ENCODE assay signal across 1 cellular context in the genomic region with DNA sequence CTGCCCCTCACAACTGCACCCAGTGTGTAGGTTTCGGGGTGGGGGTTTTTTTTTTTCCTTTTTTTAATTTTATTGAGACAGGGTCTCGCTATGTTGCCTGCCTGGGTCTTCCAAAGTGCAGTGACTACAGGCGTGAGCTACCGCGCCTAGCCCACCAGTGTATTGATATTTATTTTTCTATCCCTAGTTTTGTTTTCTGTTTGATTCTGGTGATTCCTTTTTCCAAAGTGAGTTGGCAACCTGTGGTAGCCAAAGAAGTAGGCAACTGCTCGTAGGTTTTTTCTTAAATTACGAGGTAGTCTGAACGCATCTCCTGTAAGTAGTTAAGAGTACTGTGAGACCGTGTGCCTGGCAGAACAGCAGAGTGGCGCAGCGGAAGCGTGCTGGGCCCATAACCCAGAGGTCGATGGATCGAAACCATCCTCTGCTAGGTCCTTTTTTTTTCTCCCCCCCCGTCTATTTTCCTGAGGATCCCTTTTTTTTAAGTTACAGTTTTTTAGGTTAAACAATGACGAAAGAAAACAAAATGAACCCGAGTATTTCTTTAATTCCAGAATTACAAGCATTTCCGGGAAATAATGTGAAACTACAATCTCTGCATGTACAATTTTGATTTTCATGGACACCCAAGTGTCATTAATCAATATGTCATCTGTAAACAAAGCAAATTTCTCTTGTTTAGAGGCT.
TF ChIP-seq lines count a peak whose summit lies in the region.

No MANE protein-coding gene starts in this region.

TF ChIP-seq in HepG2, 621 proteins besides CTCF, POLR2A, EP300 and RAD21 (continued from another document and continues in another):
- TF ChIP-seq, protein P1, sequence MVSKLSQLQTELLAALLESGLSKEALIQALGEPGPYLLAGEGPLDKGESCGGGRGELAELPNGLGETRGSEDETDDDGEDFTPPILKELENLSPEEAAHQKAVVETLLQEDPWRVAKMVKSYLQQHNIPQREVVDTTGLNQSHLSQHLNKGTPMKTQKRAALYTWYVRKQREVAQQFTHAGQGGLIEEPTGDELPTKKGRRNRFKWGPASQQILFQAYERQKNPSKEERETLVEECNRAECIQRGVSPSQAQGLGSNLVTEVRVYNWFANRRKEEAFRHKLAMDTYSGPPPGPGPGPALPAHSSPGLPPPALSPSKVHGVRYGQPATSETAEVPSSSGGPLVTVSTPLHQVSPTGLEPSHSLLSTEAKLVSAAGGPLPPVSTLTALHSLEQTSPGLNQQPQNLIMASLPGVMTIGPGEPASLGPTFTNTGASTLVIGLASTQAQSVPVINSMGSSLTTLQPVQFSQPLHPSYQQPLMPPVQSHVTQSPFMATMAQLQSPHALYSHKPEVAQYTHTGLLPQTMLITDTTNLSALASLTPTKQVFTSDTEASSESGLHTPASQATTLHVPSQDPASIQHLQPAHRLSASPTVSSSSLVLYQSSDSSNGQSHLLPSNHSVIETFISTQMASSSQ (IDR thresholded peaks at IDR 0.05; ENCODE audit: low read depth), result no peak
- TF ChIP-seq, protein P1 (CRISPR knock-in tag; IDR thresholded peaks at IDR 0.05; ENCODE audit: borderline replicate concordance), result no peak
- TF ChIP-seq, protein P2, sequence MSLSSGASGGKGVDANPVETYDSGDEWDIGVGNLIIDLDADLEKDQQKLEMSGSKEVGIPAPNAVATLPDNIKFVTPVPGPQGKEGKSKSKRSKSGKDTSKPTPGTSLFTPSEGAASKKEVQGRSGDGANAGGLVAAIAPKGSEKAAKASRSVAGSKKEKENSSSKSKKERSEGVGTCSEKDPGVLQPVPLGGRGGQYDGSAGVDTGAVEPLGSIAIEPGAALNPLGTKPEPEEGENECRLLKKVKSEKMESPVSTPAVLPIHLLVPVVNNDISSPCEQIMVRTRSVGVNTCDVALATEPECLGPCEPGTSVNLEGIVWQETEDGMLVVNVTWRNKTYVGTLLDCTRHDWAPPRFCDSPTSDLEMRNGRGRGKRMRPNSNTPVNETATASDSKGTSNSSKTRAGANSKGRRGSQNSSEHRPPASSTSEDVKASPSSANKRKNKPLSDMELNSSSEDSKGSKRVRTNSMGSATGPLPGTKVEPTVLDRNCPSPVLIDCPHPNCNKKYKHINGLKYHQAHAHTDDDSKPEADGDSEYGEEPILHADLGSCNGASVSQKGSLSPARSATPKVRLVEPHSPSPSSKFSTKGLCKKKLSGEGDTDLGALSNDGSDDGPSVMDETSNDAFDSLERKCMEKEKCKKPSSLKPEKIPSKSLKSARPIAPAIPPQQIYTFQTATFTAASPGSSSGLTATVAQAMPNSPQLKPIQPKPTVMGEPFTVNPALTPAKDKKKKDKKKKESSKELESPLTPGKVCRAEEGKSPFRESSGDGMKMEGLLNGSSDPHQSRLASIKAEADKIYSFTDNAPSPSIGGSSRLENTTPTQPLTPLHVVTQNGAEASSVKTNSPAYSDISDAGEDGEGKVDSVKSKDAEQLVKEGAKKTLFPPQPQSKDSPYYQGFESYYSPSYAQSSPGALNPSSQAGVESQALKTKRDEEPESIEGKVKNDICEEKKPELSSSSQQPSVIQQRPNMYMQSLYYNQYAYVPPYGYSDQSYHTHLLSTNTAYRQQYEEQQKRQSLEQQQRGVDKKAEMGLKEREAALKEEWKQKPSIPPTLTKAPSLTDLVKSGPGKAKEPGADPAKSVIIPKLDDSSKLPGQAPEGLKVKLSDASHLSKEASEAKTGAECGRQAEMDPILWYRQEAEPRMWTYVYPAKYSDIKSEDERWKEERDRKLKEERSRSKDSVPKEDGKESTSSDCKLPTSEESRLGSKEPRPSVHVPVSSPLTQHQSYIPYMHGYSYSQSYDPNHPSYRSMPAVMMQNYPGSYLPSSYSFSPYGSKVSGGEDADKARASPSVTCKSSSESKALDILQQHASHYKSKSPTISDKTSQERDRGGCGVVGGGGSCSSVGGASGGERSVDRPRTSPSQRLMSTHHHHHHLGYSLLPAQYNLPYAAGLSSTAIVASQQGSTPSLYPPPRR (CRISPR knock-in tag; IDR thresholded peaks at IDR 0.05; ENCODE audit: borderline replicate concordance), result no peak
- TF ChIP-seq, protein P3, sequence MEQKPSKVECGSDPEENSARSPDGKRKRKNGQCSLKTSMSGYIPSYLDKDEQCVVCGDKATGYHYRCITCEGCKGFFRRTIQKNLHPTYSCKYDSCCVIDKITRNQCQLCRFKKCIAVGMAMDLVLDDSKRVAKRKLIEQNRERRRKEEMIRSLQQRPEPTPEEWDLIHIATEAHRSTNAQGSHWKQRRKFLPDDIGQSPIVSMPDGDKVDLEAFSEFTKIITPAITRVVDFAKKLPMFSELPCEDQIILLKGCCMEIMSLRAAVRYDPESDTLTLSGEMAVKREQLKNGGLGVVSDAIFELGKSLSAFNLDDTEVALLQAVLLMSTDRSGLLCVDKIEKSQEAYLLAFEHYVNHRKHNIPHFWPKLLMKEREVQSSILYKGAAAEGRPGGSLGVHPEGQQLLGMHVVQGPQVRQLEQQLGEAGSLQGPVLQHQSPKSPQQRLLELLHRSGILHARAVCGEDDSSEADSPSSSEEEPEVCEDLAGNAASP (CRISPR knock-in tag; IDR thresholded peaks at IDR 0.05; ENCODE audit: borderline replicate concordance), result peak; percentile 29; the same call in 1 of the 2 replicates
- TF ChIP-seq PPARG (CRISPR knock-in tag; conservative IDR thresholded peaks at IDR 0.05) (peak; percentile 50; the same call in 1 of the 2 replicates), MIER2 (CRISPR knock-in tag; IDR thresholded peaks at IDR 0.05) (no peak), ZSCAN22 (CRISPR knock-in tag; IDR thresholded peaks at IDR 0.05) (no peak), NFKBIZ (CRISPR knock-in tag; IDR thresholded peaks at IDR 0.05) (peak; percentile 62; the same call in 1 of the 2 replicates), TCF12 (IDR thresholded peaks at IDR 0.05) (no peak), TCF12 (CRISPR knock-in tag; IDR thresholded peaks at IDR 0.05) (no peak), SOX5 (CRISPR knock-in tag; IDR thresholded peaks at IDR 0.05; ENCODE audit: borderline replicate concordance) (peak; percentile 48; the same call in 1 of the 2 replicates), ZNF7 (CRISPR knock-in tag; IDR thresholded peaks at IDR 0.05) (no peak), HMG20B (CRISPR knock-in tag; conservative IDR thresholded peaks at IDR 0.05) (no peak), ZNF776 (CRISPR knock-in tag; IDR thresholded peaks at IDR 0.05) (no peak), TSC22D2 (CRISPR knock-in tag; IDR thresholded peaks at IDR 0.05; ENCODE audit: borderline replicate concordance) (no peak), CC2D1A (CRISPR knock-in tag; IDR thresholded peaks at IDR 0.05) (no peak), STAT5B (CRISPR knock-in tag; IDR thresholded peaks at IDR 0.05) (no peak), KLF6 (CRISPR knock-in tag; IDR thresholded peaks at IDR 0.05) (no peak), ZNF737 (CRISPR knock-in tag; IDR thresholded peaks at IDR 0.05; ENCODE audit: borderline replicate concordance) (no peak), ZNF207 (IDR thresholded peaks at IDR 0.05; ENCODE audit: borderline replicate concordance) (no peak), NPAS2 (CRISPR knock-in tag; IDR thresholded peaks at IDR 0.05; ENCODE audit: borderline replicate concordance) (no peak), BCLAF1 (IDR thresholded peaks at IDR 0.05) (no peak), ZNF329 (CRISPR knock-in tag; IDR thresholded peaks at IDR 0.05; ENCODE audit: low read depth) (no peak), CBX1 (IDR thresholded peaks at IDR 0.05; ENCODE audit: low read depth) (peak; percentile 28), ELF4 (CRISPR knock-in tag; IDR thresholded peaks at IDR 0.05; ENCODE audit: borderline replicate concordance) (0 out of 2 replicates have a peak, but pooled peaks have one; percentile 33), NFATC3 (CRISPR knock-in tag; IDR thresholded peaks at IDR 0.05) (no peak), ZIK1 (CRISPR knock-in tag; IDR thresholded peaks at IDR 0.05; ENCODE audit: borderline replicate concordance, low read depth) (no peak), MAFF (IDR thresholded peaks at IDR 0.05; ENCODE audit: low read depth, low read length) (no peak), MTF2 (CRISPR knock-in tag; IDR thresholded peaks at IDR 0.05; ENCODE audit: borderline replicate concordance) (no peak), ZNF350 (CRISPR knock-in tag; IDR thresholded peaks at IDR 0.05; ENCODE audit: borderline replicate concordance, low read depth) (0 out of 2 replicates have a peak, but pooled peaks have one; percentile 33), MBD4 (IDR thresholded peaks at IDR 0.05; ENCODE audit: borderline replicate concordance, low read length) (no peak), FOXM1 (CRISPR knock-in tag; IDR thresholded peaks at IDR 0.05) (no peak)
- TF ChIP-seq, protein P4, sequence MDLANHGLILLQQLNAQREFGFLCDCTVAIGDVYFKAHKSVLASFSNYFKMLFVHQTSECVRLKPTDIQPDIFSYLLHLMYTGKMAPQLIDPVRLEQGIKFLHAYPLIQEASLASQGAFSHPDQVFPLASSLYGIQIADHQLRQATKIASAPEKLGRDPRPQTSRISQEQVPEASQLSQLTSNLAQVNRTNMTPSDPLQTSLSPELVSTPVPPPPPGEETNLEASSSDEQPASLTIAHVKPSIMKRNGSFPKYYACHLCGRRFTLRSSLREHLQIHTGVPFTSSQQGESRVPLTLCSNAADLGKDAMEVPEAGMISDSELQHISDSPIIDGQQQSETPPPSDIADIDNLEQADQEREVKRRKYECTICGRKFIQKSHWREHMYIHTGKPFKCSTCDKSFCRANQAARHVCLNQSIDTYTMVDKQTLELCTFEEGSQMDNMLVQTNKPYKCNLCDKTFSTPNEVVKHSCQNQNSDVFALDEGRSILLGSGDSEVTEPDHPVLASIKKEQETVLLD (CRISPR knock-in tag; IDR thresholded peaks at IDR 0.05; ENCODE audit: low read depth), result no peak
- TF ChIP-seq, protein P5, sequence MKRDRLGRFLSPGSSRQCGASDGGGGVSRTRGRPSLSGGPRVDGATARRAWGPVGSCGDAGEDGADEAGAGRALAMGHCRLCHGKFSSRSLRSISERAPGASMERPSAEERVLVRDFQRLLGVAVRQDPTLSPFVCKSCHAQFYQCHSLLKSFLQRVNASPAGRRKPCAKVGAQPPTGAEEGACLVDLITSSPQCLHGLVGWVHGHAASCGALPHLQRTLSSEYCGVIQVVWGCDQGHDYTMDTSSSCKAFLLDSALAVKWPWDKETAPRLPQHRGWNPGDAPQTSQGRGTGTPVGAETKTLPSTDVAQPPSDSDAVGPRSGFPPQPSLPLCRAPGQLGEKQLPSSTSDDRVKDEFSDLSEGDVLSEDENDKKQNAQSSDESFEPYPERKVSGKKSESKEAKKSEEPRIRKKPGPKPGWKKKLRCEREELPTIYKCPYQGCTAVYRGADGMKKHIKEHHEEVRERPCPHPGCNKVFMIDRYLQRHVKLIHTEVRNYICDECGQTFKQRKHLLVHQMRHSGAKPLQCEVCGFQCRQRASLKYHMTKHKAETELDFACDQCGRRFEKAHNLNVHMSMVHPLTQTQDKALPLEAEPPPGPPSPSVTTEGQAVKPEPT (CRISPR knock-in tag; IDR thresholded peaks at IDR 0.05; ENCODE audit: low read depth), result no peak
- TF ChIP-seq, protein P6, sequence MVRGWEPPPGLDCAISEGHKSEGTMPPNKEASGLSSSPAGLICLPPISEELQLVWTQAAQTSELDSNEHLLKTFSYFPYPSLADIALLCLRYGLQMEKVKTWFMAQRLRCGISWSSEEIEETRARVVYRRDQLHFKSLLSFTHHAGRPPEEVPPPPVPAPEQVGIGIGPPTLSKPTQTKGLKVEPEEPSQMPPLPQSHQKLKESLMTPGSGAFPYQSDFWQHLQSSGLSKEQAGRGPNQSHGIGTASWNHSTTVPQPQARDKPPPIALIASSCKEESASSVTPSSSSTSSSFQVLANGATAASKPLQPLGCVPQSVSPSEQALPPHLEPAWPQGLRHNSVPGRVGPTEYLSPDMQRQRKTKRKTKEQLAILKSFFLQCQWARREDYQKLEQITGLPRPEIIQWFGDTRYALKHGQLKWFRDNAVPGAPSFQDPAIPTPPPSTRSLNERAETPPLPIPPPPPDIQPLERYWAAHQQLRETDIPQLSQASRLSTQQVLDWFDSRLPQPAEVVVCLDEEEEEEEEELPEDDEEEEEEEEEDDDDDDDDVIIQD (CRISPR knock-in tag; IDR thresholded peaks at IDR 0.05; ENCODE audit: low read depth), result peak; percentile 63; the same call in 1 of the 2 replicates
